In genomic region chr12:101813117-101813516, GRCh38 we compare ENCODE assay signal across 20 cellular contexts.
"Had no signal": no experiment of that assay in that cellular context is flagged by ENCODE, and none has a peak within 500 bp of the region (broad histone marks: within the 10 kb centered on the region; RNA-seq: fewer than 3 reads in every experiment).

No MANE protein-coding gene starts in this region.

- H3K27me3 Mint-ChIP-seq: activated CD8-positive, alpha-beta T cell treated with anti-CD3 and anti-CD28 coated beads for 36 hours; activated naive CD8-positive, alpha-beta T cell treated with anti-CD3 and anti-CD28 coated beads, Interleukin-2, amount 10 ng/mL, durations not matched to agents 7 days and 5 days had no signal

- H3K27ac Mint-ChIP-seq: activated CD8-positive, alpha-beta T cell treated with anti-CD3 and anti-CD28 coated beads for 36 hours; activated naive CD8-positive, alpha-beta T cell treated with anti-CD3 and anti-CD28 coated beads, Interleukin-2, amount 10 ng/mL, durations not matched to agents 7 days and 5 days; T-helper 1 cell treated with Interleukin-12 subunit alpha and Interleukin-12 subunit beta and Interleukin-4 antibody, amounts not matched to agents 30 μg/mL and 1 μg/mL, for 36 hours had no signal

- H3K4me3 Mint-ChIP-seq: activated CD8-positive, alpha-beta T cell treated with anti-CD3 and anti-CD28 coated beads for 36 hours; activated naive CD8-positive, alpha-beta T cell treated with anti-CD3 and anti-CD28 coated beads, Interleukin-2, amount 10 ng/mL, durations not matched to agents 7 days and 5 days; T-helper 1 cell treated with Interleukin-12 subunit alpha and Interleukin-12 subunit beta and Interleukin-4 antibody, amounts not matched to agents 30 μg/mL and 1 μg/mL, for 36 hours had no signal

- DNase-seq: activated CD4-positive, alpha-beta T cell treated with anti-CD3 and anti-CD28 coated beads for 4 hours; activated CD8-positive, alpha-beta memory T cell treated with anti-CD3 and anti-CD28 coated beads, Interleukin-2, amount 50 U/mL, for 4 hours; activated CD8-positive, alpha-beta T cell treated with anti-CD3 and anti-CD28 coated beads for 36 hours; activated naive CD4-positive, alpha-beta T cell treated with anti-CD3 and anti-CD28 coated beads, Interleukin-2, amount 50 U/mL, for 16 hours; activated naive CD8-positive, alpha-beta T cell treated with anti-CD3 and anti-CD28 coated beads, Interleukin-2, amount 10 ng/mL, durations not matched to agents 7 days and 5 days; aorta; caudate nucleus; IMR-90; Kasumi-1; KBM-7; NCI-H1436; NCI-H1694 treated with DMSO at 0.1 percent for 48 hours; NCI-H2081 treated with DMSO at 0.1 percent for 48 hours; NCI-H226; NCI-H510A; NCI-H526 treated with DMSO at 0.1 percent for 48 hours; PC-3; SHP77 treated with DMSO at 0.1 percent for 48 hours had no signal

- ATAC-seq: activated CD4-positive, CD25-positive, alpha-beta regulatory T cell treated with anti-CD3 and anti-CD28 coated beads, Interleukin-2, amount 50 U/mL, for 24 hours; activated CD8-positive, alpha-beta T cell treated with anti-CD3 and anti-CD28 coated beads for 36 hours; PC-3 had no signal
